In genomic region chr4:304987-305680, GRCh38 we compare ENCODE assay signal across 9 cellular contexts. TPM values are rescaled to one million over a fixed set of nuclear protein-coding genes. Genes with fewer than 3 reads are reported as not detected.
DNase-seq lines count a peak whose midpoint lies in the region; FAIRE-seq and TF ChIP-seq lines count a peak whose summit lies in the region.
"Had no signal": no experiment of that assay in that cellular context is flagged by ENCODE, and none has a peak within 500 bp of the region (broad histone marks: within the 10 kb centered on the region; RNA-seq: fewer than 3 reads in every experiment).

ZNF732 (minus strand) TSS chr4:305474; CDS start chr4:305310, 164 bp downstream.

- H3K27me3 ChIP-seq in OCI-LY3 (ENCODE audit: low read depth, low read length): 0 out of 2 replicates have a peak, but pooled peaks cover 5% of the 10 kb centered on the region
- peaks cover 0 to 3% (median 0%) of the 10 kb centered on the region in 3 experiments for H3K27me3 ChIP-seq in neuronal stem cell (ENCODE audit: control insufficient read depth in 3 of 3, insufficient read depth in 3 of 3, low read depth in 1 of 3, low read length in 3 of 3)
- peaks cover 8% of the 10 kb centered on the region for H3K27me3 ChIP-seq in transverse colon
- peaks cover 0 to 19% of the 10 kb centered on the region in 2 donors for H3K27me3 ChIP-seq in small intestine (ENCODE audit: control insufficient read depth in 2 of 2, insufficient read depth in 2 of 2, low read length in 2 of 2)

- WGBS in neuronal stem cell (ENCODE audit: extremely low coverage in 2 of 2, insufficient read length in 2 of 2, insufficient replicate concordance in 1 of 2), 2 donors: no CpG with 5 or more reads among the region's 53 CpGs
- WGBS in transverse colon (ENCODE audit: low coverage in 1 of 2), 2 donors: 42% methylated on average over 53 of the region's 53 CpGs; no CpG with 5 or more reads in 1 of the 2 donors
- WGBS in small intestine, 3 donors: 11 to 33% (median 26%) methylated on average over 46 to 53 of the region's 53 CpGs

- peak; percentile 33 for DNase-seq in Ammon's horn (ENCODE audit: low spot score)
- peak; percentile 86 for DNase-seq in fibroblast of villous mesenchyme (ENCODE audit: low read depth)
- DNase-seq in neuronal stem cell (ENCODE audit: low spot score): peak; percentile 87
- DNase-seq in transverse colon: no peak
- DNase-seq in small intestine: no peak
- DNase-seq in NCI-H1105 (lab: John Stamatoyannopoulos, UW): no peak
- no peak for DNase-seq in NCI-H748 treated with DMSO at 0.1 percent for 48 hours (lab: John Stamatoyannopoulos, UW)
- DNase-seq: SHP77 had no signal

- in situ Hi-C loops in transverse colon (cut with MboI; ENCODE audit: low pct_ligation_motif_present in 1 of 4, low pct_unique_long_range_greater_than_20kb in 1 of 4, low sequenced_read_pairs in 3 of 4): no loop called here

- no peak within 1 kb of the TSS for H2BK12ac ChIP-seq in neuronal stem cell (ENCODE audit: low read length)

- no peak for FAIRE-seq in small intestine (lab: Jason Lieb, UNC)

- H3K18ac ChIP-seq in neuronal stem cell (ENCODE audit: low read length): peak within 1 kb of the TSS; percentile 89

- TF ChIP-seq CTCF in OCI-LY3 (IDR thresholded peaks at IDR 0.05; ENCODE audit: low read depth, low read length): no peak
- TF ChIP-seq CTCF in fibroblast of villous mesenchyme (IDR thresholded peaks at IDR 0.05; ENCODE audit: insufficient read depth, low read depth, low read length): no peak
- no peak for TF ChIP-seq CTCF in transverse colon (IDR thresholded peaks at IDR 0.05)

- intact Hi-C loops in transverse colon (cut with DNase I; ENCODE audit: low total_unique reads): no loop called here

- H4K91ac ChIP-seq in neuronal stem cell (ENCODE audit: low read depth, low read length, poor library complexity): no peak within 1 kb of the TSS

- peak within 1 kb of the TSS; percentile 45; the same call in 1 of the 2 replicates for H2AFZ ChIP-seq in OCI-LY3 (ENCODE audit: low read depth, low read length)
- H2AFZ ChIP-seq in neuronal stem cell (ENCODE audit: low read length): peak within 1 kb of the TSS; percentile 95

- no peak within 1 kb of the TSS for H2BK15ac ChIP-seq in neuronal stem cell (ENCODE audit: low read length)

- peak within 1 kb of the TSS; percentile 94 for H3K14ac ChIP-seq in neuronal stem cell (ENCODE audit: low read length)

- no peak for TF ChIP-seq POLR2A in transverse colon (IDR thresholded peaks at IDR 0.05)

- H2BK120ac ChIP-seq in neuronal stem cell (ENCODE audit: low read depth, low read length): no peak within 1 kb of the TSS

- H3K36me3 ChIP-seq in OCI-LY3 (replicated peaks; ENCODE audit: low read depth, low read length): peaks cover 10% of the 10 kb centered on the region
- peaks cover 0 to 2% of the 10 kb centered on the region in 2 donors for H3K36me3 ChIP-seq in neuronal stem cell (replicated peaks in 1 of 2; ENCODE audit: control insufficient read depth in 2 of 2, insufficient read depth in 2 of 2, low read length in 2 of 2)
- no peaks in the 10 kb centered on the region for H3K36me3 ChIP-seq in transverse colon
- no peaks in the 10 kb centered on the region for H3K36me3 ChIP-seq in small intestine (ENCODE audit: control insufficient read depth in 2 of 2, insufficient read depth in 2 of 2, low read length in 2 of 2)

- peak within 1 kb of the TSS; percentile 56; the same call in 1 of the 2 replicates for H3K4me2 ChIP-seq in OCI-LY3 (ENCODE audit: low read length)
- peak within 1 kb of the TSS; percentile 76 for H3K4me2 ChIP-seq in neuronal stem cell (ENCODE audit: insufficient read depth, low read length, poor library complexity, severe bottlenecking)

- no peak for TF ChIP-seq EP300 in transverse colon (IDR thresholded peaks at IDR 0.05; ENCODE audit: low read depth)

- H3K4me3 ChIP-seq in OCI-LY3 (ENCODE audit: low read length) (peak within 1 kb of the TSS; percentile 39; the same call in 1 of the 2 replicates), fibroblast of villous mesenchyme (ENCODE audit: low read depth, low read length) (peak within 1 kb of the TSS; percentile 65), neuronal stem cell (ENCODE audit: low read length in 2 of 2) (peak within 1 kb of the TSS; percentile 63 to 92), transverse colon (peak within 1 kb of the TSS in 2 of 4 donors; percentile 18 to 39), small intestine (ENCODE audit: low read depth in 1 of 2, low read length in 2 of 2) (no peak within 1 kb of the TSS)

- H3K9me3 ChIP-seq in OCI-LY3 (ENCODE audit: insufficient read depth, low read length) (peaks cover 33% of the 10 kb centered on the region), neuronal stem cell (replicated peaks in 1 of 2; ENCODE audit: control insufficient read depth in 2 of 2, insufficient read depth in 1 of 2, low read depth in 1 of 2, low read length in 2 of 2) (peaks cover 4 to 31% of the 10 kb centered on the region in 2 donors), transverse colon (peaks cover 0 to 7% of the 10 kb centered on the region in 2 donors), small intestine (ENCODE audit: control insufficient read depth, low read depth) (no peaks in the 10 kb centered on the region)

- H2AK5ac ChIP-seq in neuronal stem cell (ENCODE audit: low read depth, low read length): peak within 1 kb of the TSS; percentile 80

- H4K8ac ChIP-seq in neuronal stem cell (ENCODE audit: low read depth, low read length): no peak within 1 kb of the TSS

- peaks cover 28% of the 10 kb centered on the region for H3K4me1 ChIP-seq in OCI-LY3 (ENCODE audit: low read length)
- H3K4me1 ChIP-seq in neuronal stem cell (ENCODE audit: control insufficient read depth in 2 of 2, insufficient read depth in 1 of 2, low read depth in 1 of 2, low read length in 2 of 2): peaks cover 0 to 2% of the 10 kb centered on the region in 2 donors
- H3K4me1 ChIP-seq in transverse colon: no peaks in the 10 kb centered on the region
- H3K4me1 ChIP-seq in small intestine (ENCODE audit: control insufficient read depth in 2 of 2, insufficient read depth in 1 of 2, low read depth in 1 of 2, low read length in 1 of 2): no peaks in the 10 kb centered on the region

- peak within 1 kb of the TSS; percentile 42; the same call in 1 of the 2 replicates for H3K9ac ChIP-seq in OCI-LY3 (ENCODE audit: low read length)
- peak within 1 kb of the TSS; percentile 87 for H3K9ac ChIP-seq in neuronal stem cell (ENCODE audit: low read depth, low read length, poor library complexity)

- H4K20me1 ChIP-seq in OCI-LY3 (ENCODE audit: insufficient read depth, low read length): no peaks in the 10 kb centered on the region

- H3K27ac ChIP-seq in OCI-LY3 (ENCODE audit: low read length): peak within 1 kb of the TSS; percentile 79
- peak within 1 kb of the TSS; percentile 25 for H3K27ac ChIP-seq in neuronal stem cell (replicated peaks; ENCODE audit: low read length)
- no peak within 1 kb of the TSS for H3K27ac ChIP-seq in transverse colon
- H3K27ac ChIP-seq in small intestine (ENCODE audit: low read depth in 1 of 2, low read length in 1 of 2): no peak within 1 kb of the TSS

- H3K79me2 ChIP-seq in OCI-LY3 (ENCODE audit: low read length): no peaks in the 10 kb centered on the region

- no peaks in the 10 kb centered on the region for H3K79me1 ChIP-seq in neuronal stem cell (ENCODE audit: low read depth, low read length)

- no peak within 1 kb of the TSS for H3K4ac ChIP-seq in neuronal stem cell (ENCODE audit: low read length)

- peak within 1 kb of the TSS; percentile 90 for H3K23ac ChIP-seq in neuronal stem cell (ENCODE audit: low read depth, low read length, poor library complexity)

- no peak within 1 kb of the TSS for H2BK5ac ChIP-seq in neuronal stem cell (ENCODE audit: low read length)

RNA-seq across cellular contexts. Expression of gene ZNF732, which starts in this region (rescaled TPM):
- total RNA-seq in fibroblast of villous mesenchyme (0.43 and 0.64 TPM in 2 replicates), transverse colon (under 1 TPM in 1 of 4 donors, not detected in 3; 0.16 TPM)
- 4.4 TPM for polyA plus RNA-seq in neuronal stem cell (2013, experiment 1 of 2)
- 5.1 TPM for polyA plus RNA-seq in neuronal stem cell (2013, experiment 2 of 2)
- polyA plus RNA-seq in small intestine: under 1 TPM in 1 of 3 donors, not detected in 2; 0.06 TPM

Comparison
In these comparisons a context has a peak if more than half of its experiments do, and no peak if none do; other contexts are left out.
1. Peak in DNase-seq and H3K4me3 ChIP-seq in fibroblast of villous mesenchyme; RNA of the gene not detected or under 1 TPM.
2. DNase-seq: peak in Ammon's horn (single experiment) and neuronal stem cell (single experiment); none in transverse colon (single experiment), small intestine (single experiment), NCI-H1105 (single experiment) and NCI-H748 treated with DMSO at 0.1 percent for 48 hours (single experiment).
3. H3K27ac ChIP-seq: peak in OCI-LY3 (single experiment) and neuronal stem cell (single experiment); none in transverse colon (0 of 4) and small intestine (0 of 2).
4. H3K4me3 ChIP-seq: peak in OCI-LY3 (single experiment) and neuronal stem cell (2 of 2); none in small intestine (0 of 2).